ENCODE assay signal across 8 cellular contexts in the genomic region with DNA sequence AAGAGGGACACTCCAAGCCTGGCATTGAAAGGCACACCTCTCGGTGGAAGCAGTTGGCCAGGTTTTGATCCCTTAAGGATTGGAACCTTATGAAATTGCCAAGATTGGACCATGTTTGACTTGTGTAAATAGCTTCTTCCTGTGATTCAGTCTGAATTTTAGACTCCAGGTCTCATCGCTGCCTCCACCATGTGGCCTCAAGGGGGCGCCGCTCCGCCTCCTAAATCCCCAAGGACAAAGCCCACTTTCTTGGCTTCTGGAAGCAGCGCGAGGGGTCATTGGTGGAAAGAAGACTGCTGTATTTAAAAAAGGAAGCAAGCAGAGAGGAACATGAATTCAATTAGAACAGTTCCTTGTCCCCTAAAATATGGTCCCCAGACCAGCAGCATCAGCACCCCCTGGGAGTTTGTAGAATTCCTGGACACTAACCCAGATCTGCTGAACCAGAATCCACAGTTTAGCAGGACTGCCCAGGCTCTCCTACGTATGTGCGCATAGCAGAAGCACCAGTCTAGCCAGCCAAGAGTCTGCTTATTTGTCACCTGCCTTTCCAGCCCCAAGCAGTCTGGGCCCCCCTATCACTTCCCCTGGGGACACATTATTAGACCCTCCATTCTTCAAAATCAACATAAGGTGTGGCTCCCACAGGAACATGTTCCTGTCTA.
DNase-seq lines count a peak whose midpoint lies in the region; ATAC-seq and TF ChIP-seq lines count a peak whose summit lies in the region.

No MANE protein-coding gene starts in this region.

- no peak overlapping the region for H3K4ac ChIP-seq in trophoblast cell (ENCODE audit: low read depth, low read length)

- H2BK5ac ChIP-seq in trophoblast cell (ENCODE audit: low read depth, low read length, poor library complexity): no peak overlapping the region

- no peak overlapping the region for H3K18ac ChIP-seq in trophoblast cell (ENCODE audit: low read length)

- H3K36me3 Mint-ChIP-seq in stimulated activated memory B cell treated with anti-CD40 and anti-IgM and Interleukin-4, amounts not matched to agents 10 μg/mL and 1 μg/mL and 100 μg/mL, for 72 hours: no peaks in the 10 kb centered on the region

- H3K9me3 ChIP-seq in MM.1S (replicated peaks; ENCODE audit: insufficient read depth, low read length): no peaks in the 10 kb centered on the region
- no peaks in the 10 kb centered on the region for H3K9me3 ChIP-seq in gastroesophageal sphincter
- H3K9me3 ChIP-seq in trophoblast cell (ENCODE audit: insufficient read depth, low read depth, low read length): no peaks in the 10 kb centered on the region

- H3K4me3 ChIP-seq in MM.1S (ENCODE audit: low read length) (no peak overlapping the region), gastroesophageal sphincter (no peak overlapping the region), trophoblast cell (ENCODE audit: low read depth, low read length) (no peak overlapping the region)

- H4K8ac ChIP-seq in trophoblast cell (ENCODE audit: low read depth, low read length): peak overlapping the region; percentile 36

- no peak overlapping the region for H4K91ac ChIP-seq in trophoblast cell (ENCODE audit: low read depth, low read length)

- no peak overlapping the region for H2BK120ac ChIP-seq in trophoblast cell (ENCODE audit: insufficient read depth, low read length, poor library complexity)

- no peaks in the 10 kb centered on the region for H3K9me2 ChIP-seq in MM.1S (replicated peaks; ENCODE audit: insufficient read depth, low read length)

- H3K4me2 ChIP-seq in MM.1S (ENCODE audit: low read depth, low read length): no peak overlapping the region
- no peak overlapping the region for H3K4me2 ChIP-seq in trophoblast cell (ENCODE audit: low read length)

- no peak overlapping the region for H3K14ac ChIP-seq in trophoblast cell (ENCODE audit: low read length)

- H3K27ac ChIP-seq in MM.1S (ENCODE audit: low read length) (no peak overlapping the region), gastroesophageal sphincter (peak overlapping the region in 3 of 4 donors; percentile 9 to 81 (median 64)), trophoblast cell (ENCODE audit: low read depth, low read length) (no peak overlapping the region)

- H3K4me1 ChIP-seq in MM.1S (ENCODE audit: low read length): no peaks in the 10 kb centered on the region
- peaks cover 3 to 45% (median 26%) of the 10 kb centered on the region in 3 donors for H3K4me1 ChIP-seq in gastroesophageal sphincter
- H3K4me1 ChIP-seq in trophoblast cell (ENCODE audit: control insufficient read depth in 1 of 2, insufficient read depth in 2 of 2, low read length in 2 of 2): peaks cover 0 to 2% of the 10 kb centered on the region in 2 experiments

- peak; percentile 62 for TF ChIP-seq CTCF in MM.1S (IDR thresholded peaks at IDR 0.05; ENCODE audit: low read length)
- TF ChIP-seq CTCF in gastroesophageal sphincter (IDR thresholded peaks at IDR 0.05): peak; percentile 14 to 54 (median 20)

- no peaks in the 10 kb centered on the region for H3K79me2 ChIP-seq in MM.1S (ENCODE audit: low read length)
- H3K79me2 ChIP-seq in trophoblast cell (ENCODE audit: control insufficient read depth, insufficient read depth, low read length, poor library complexity): no peaks in the 10 kb centered on the region

- H3K79me1 ChIP-seq in trophoblast cell (ENCODE audit: low read length): no peaks in the 10 kb centered on the region

- WGBS in gastroesophageal sphincter (ENCODE audit: low coverage in 1 of 2), 2 donors: 55 to 75% methylated on average over 2 to 4 of the region's 9 CpGs
- WGBS in trophoblast cell (ENCODE audit: extremely low coverage, insufficient coverage, insufficient read length): no CpG with 5 or more reads among the region's 9 CpGs

- peak; percentile 66 to 78 for DNase-seq in NCI-H524 (lab: John Stamatoyannopoulos, UW)
- DNase-seq in NCI-H524 treated with DMSO at 0.1 percent for 48 hours (lab: John Stamatoyannopoulos, UW): no peak
- DNase-seq in MM.1S: no peak
- DNase-seq in SW480 (ENCODE audit: low spot score): peak; percentile 41
- peak; percentile 73 to 88 for DNase-seq in trophoblast cell

- ATAC-seq in gastroesophageal sphincter: no peak
- no peak for ATAC-seq in GM18502 (IDR thresholded peaks at IDR 0.05; ENCODE audit: poor library complexity, unreplicated experiment)
- ATAC-seq in stimulated activated memory B cell treated with anti-CD40 and anti-IgM and Interleukin-4, amounts not matched to agents 10 μg/mL and 1 μg/mL and 100 μg/mL, for 72 hours: no peak

- H4K12ac ChIP-seq in trophoblast cell (ENCODE audit: low read depth, low read length): no peak overlapping the region

- H3F3A ChIP-seq in MM.1S (ENCODE audit: insufficient read depth, low read length): no peaks in the 10 kb centered on the region

- no peak overlapping the region for H3K27ac Mint-ChIP-seq in stimulated activated memory B cell treated with anti-CD40 and anti-IgM and Interleukin-4, amounts not matched to agents 10 μg/mL and 1 μg/mL and 100 μg/mL, for 72 hours

- no peaks in the 10 kb centered on the region for H4K20me1 ChIP-seq in MM.1S (ENCODE audit: insufficient read depth, low read length)

- no peak overlapping the region for H3K23ac ChIP-seq in trophoblast cell (ENCODE audit: low read length)

- no peak overlapping the region for H2BK12ac ChIP-seq in trophoblast cell (ENCODE audit: low read length)

- H3K36me3 ChIP-seq in MM.1S (replicated peaks; ENCODE audit: insufficient read depth, low read length) (no peaks in the 10 kb centered on the region), gastroesophageal sphincter (no peaks in the 10 kb centered on the region), trophoblast cell (ENCODE audit: control insufficient read depth in 1 of 2, insufficient read depth in 2 of 2, low read length in 2 of 2) (no peaks in the 10 kb centered on the region)

- H3K27me3 ChIP-seq in MM.1S (replicated peaks; ENCODE audit: insufficient read depth, low read length) (no peaks in the 10 kb centered on the region), gastroesophageal sphincter (no peaks in the 10 kb centered on the region), trophoblast cell (ENCODE audit: insufficient read depth, low read length) (no peaks in the 10 kb centered on the region)

- no peak for TF ChIP-seq EP300 in gastroesophageal sphincter (IDR thresholded peaks at IDR 0.05)

- H3K9ac ChIP-seq in MM.1S (ENCODE audit: low read length) (no peak overlapping the region), trophoblast cell (ENCODE audit: low read length) (no peak overlapping the region)

- no peak overlapping the region for H2AFZ ChIP-seq in MM.1S (ENCODE audit: low read length)
- no peak overlapping the region for H2AFZ ChIP-seq in trophoblast cell (ENCODE audit: insufficient read depth, low read length, poor library complexity)

- H3K4me3 Mint-ChIP-seq in stimulated activated memory B cell treated with anti-CD40 and anti-IgM and Interleukin-4, amounts not matched to agents 10 μg/mL and 1 μg/mL and 100 μg/mL, for 72 hours: no peak overlapping the region

- H3K4me1 Mint-ChIP-seq in stimulated activated memory B cell treated with anti-CD40 and anti-IgM and Interleukin-4, amounts not matched to agents 10 μg/mL and 1 μg/mL and 100 μg/mL, for 72 hours: peaks cover 7% of the 10 kb centered on the region

- H2AK5ac ChIP-seq in trophoblast cell (ENCODE audit: low read length): no peak overlapping the region

- no peaks in the 10 kb centered on the region for H3K9me3 Mint-ChIP-seq in stimulated activated memory B cell treated with anti-CD40 and anti-IgM and Interleukin-4, amounts not matched to agents 10 μg/mL and 1 μg/mL and 100 μg/mL, for 72 hours

- TF ChIP-seq POLR2A in gastroesophageal sphincter (IDR thresholded peaks at IDR 0.05): no peak

- peaks cover 29% of the 10 kb centered on the region for H3K27me3 Mint-ChIP-seq in stimulated activated memory B cell treated with anti-CD40 and anti-IgM and Interleukin-4, amounts not matched to agents 10 μg/mL and 1 μg/mL and 100 μg/mL, for 72 hours

Comparison
In these comparisons a context has a peak if more than half of its experiments do, and no peak if none do; other contexts are left out.
1. DNase-seq: peak in NCI-H524 (2 of 2), SW480 (single experiment) and trophoblast cell (2 of 2); none in NCI-H524 treated with DMSO at 0.1 percent for 48 hours (single experiment) and MM.1S (single experiment).
2. H3K27ac ChIP-seq: peak in gastroesophageal sphincter (3 of 4); none in MM.1S (single experiment) and trophoblast cell (single experiment).